22 cellular contexts compared by ENCODE assay signal in genomic region chr1:31040038-31040437, GRCh38. TPM values are rescaled to one million over a fixed set of nuclear protein-coding genes. Genes with fewer than 3 reads are reported as not detected.
A peak's percentile ranks its signal among the peaks of the same experiment; 100 is the strongest.
DNase-seq lines count a peak whose midpoint lies in the region; ATAC-seq and TF ChIP-seq lines count a peak whose summit lies in the region.
"Had no signal": no experiment of that assay in that cellular context is flagged by ENCODE, and none has a peak within 500 bp of the region (broad histone marks: within the 10 kb centered on the region; RNA-seq: fewer than 3 reads in every experiment).

No MANE protein-coding gene starts in this region.

- intact Hi-C loops in adrenal gland (cut with DNase I) = no loop called here

- peaks cover 16% of the 10 kb centered on the region for H3K36me3 Mint-ChIP-seq in activated naive CD8-positive, alpha-beta T cell
- H3K36me3 Mint-ChIP-seq in activated naive CD8-positive, alpha-beta T cell treated with anti-CD3 and anti-CD28 coated beads, Interleukin-2, amount 50 U/mL, for 24 hours (ENCODE audit: low read depth) = peaks cover 56% of the 10 kb centered on the region
- peaks cover 50% of the 10 kb centered on the region for H3K36me3 Mint-ChIP-seq in effector memory CD8-positive, alpha-beta T cell (ENCODE audit: insufficient read depth)

- H3K36me3 ChIP-seq in smooth muscle cell (ENCODE audit: low read depth) = no peaks in the 10 kb centered on the region
- H3K36me3 ChIP-seq in adrenal gland (replicated peaks in 1 of 2) = no peaks in the 10 kb centered on the region

- no peak overlapping the region for H3K9ac ChIP-seq in smooth muscle cell (ENCODE audit: low read depth)

- no peak for ATAC-seq in activated naive CD8-positive, alpha-beta T cell treated with anti-CD3 and anti-CD28 coated beads, Interleukin-2, amount 50 U/mL, for 24 hours
- no peak for ATAC-seq in effector memory CD8-positive, alpha-beta T cell (replicated peaks)
- no peak for ATAC-seq in HG03135 (IDR thresholded peaks at IDR 0.05; ENCODE audit: unreplicated experiment)
- ATAC-seq: heart right ventricle, left ventricle myocardium superior had no signal

- H3K27me3 ChIP-seq in smooth muscle cell (ENCODE audit: low read depth) (no peaks in the 10 kb centered on the region), adrenal gland (no peaks in the 10 kb centered on the region)
- H3K27me3 ChIP-seq: heart right ventricle, upper lobe of left lung had no signal

- TF ChIP-seq CTCF in smooth muscle cell (IDR thresholded peaks at IDR 0.05; ENCODE audit: borderline replicate concordance, insufficient read depth, poor library complexity, severe bottlenecking) = no peak
- no peak for TF ChIP-seq CTCF in adrenal gland (IDR thresholded peaks at IDR 0.05)

- no peak overlapping the region for H3K4me3 ChIP-seq in smooth muscle cell
- no peak overlapping the region for H3K4me3 ChIP-seq in adrenal gland
- H3K4me3 ChIP-seq: heart right ventricle, SK-N-MC, upper lobe of left lung had no signal

- DNase-seq in activated naive CD8-positive, alpha-beta T cell treated with anti-CD3 and anti-CD28 coated beads, Interleukin-2, amount 50 U/mL, for 24 hours = no peak
- DNase-seq in NCI-H146 treated with DMSO at 0.1 percent for 48 hours (lab: John Stamatoyannopoulos, UW; ENCODE audit: unreplicated experiment) (peak; percentile 62), smooth muscle cell (lab: John Stamatoyannopoulos, UW; ENCODE audit: unreplicated experiment) (no peak), adrenal gland (no peak), cerebellum (ENCODE audit: low spot score) (no peak)
- DNase-seq in effector memory CD8-positive, alpha-beta T cell = no peak
- DNase-seq: activated B cell treated with CpG ODN at 0.5 μM for 24 hours; activated naive CD8-positive, alpha-beta T cell treated with anti-CD3 and anti-CD28 coated beads for 36 hours; CD8-positive, alpha-beta memory T cell; EL; endodermal cell; heart right ventricle; left ventricle myocardium superior; NCI-H1092 treated with DMSO at 0.1 percent for 48 hours; NCI-H2171 treated with DMSO at 0.1 percent for 48 hours; small intestine; stimulated activated CD4-positive, alpha-beta T cell treated with anti-CD3 and anti-CD28 coated beads, Interleukin-2, amount 100 ng/mL, for 48 hours; upper lobe of left lung had no signal

- H3K4me3 Mint-ChIP-seq in activated naive CD8-positive, alpha-beta T cell = peak overlapping the region; percentile 4
- no peak overlapping the region for H3K4me3 Mint-ChIP-seq in activated naive CD8-positive, alpha-beta T cell treated with anti-CD3 and anti-CD28 coated beads, Interleukin-2, amount 50 U/mL, for 24 hours
- no peak overlapping the region for H3K4me3 Mint-ChIP-seq in effector memory CD8-positive, alpha-beta T cell
- H3K4me3 Mint-ChIP-seq: activated B cell treated with CpG ODN at 0.5 μM for 24 hours; activated naive CD8-positive, alpha-beta T cell treated with anti-CD3 and anti-CD28 coated beads for 36 hours; CD8-positive, alpha-beta memory T cell; endodermal cell; stimulated activated naive CD8-positive, alpha-beta T cell treated with anti-CD3 and anti-CD28 coated beads, Interleukin-15, Interleukin-2, amounts not matched to agents 100 ng/mL and 50 ng/mL, for 24 hours had no signal

- TF ChIP-seq POLR2A in adrenal gland (IDR thresholded peaks at IDR 0.05) = no peak

- H3K27me3 Mint-ChIP-seq in activated naive CD8-positive, alpha-beta T cell = no peaks in the 10 kb centered on the region
- H3K27me3 Mint-ChIP-seq in activated naive CD8-positive, alpha-beta T cell treated with anti-CD3 and anti-CD28 coated beads, Interleukin-2, amount 50 U/mL, for 24 hours = no peaks in the 10 kb centered on the region
- no peaks in the 10 kb centered on the region for H3K27me3 Mint-ChIP-seq in effector memory CD8-positive, alpha-beta T cell
- H3K27me3 Mint-ChIP-seq: activated B cell treated with CpG ODN at 0.5 μM for 24 hours; activated naive CD8-positive, alpha-beta T cell treated with anti-CD3 and anti-CD28 coated beads for 36 hours; CD8-positive, alpha-beta memory T cell; stimulated activated naive CD8-positive, alpha-beta T cell treated with anti-CD3 and anti-CD28 coated beads, Interleukin-15, Interleukin-2, amounts not matched to agents 100 ng/mL and 50 ng/mL, for 24 hours had no signal

- no peaks in the 10 kb centered on the region for H3K9me3 Mint-ChIP-seq in activated naive CD8-positive, alpha-beta T cell (ENCODE audit: low read depth)
- H3K9me3 Mint-ChIP-seq in activated naive CD8-positive, alpha-beta T cell treated with anti-CD3 and anti-CD28 coated beads, Interleukin-2, amount 50 U/mL, for 24 hours = no peaks in the 10 kb centered on the region
- no peaks in the 10 kb centered on the region for H3K9me3 Mint-ChIP-seq in effector memory CD8-positive, alpha-beta T cell
- H3K9me3 Mint-ChIP-seq: activated B cell treated with CpG ODN at 0.5 μM for 24 hours; CD8-positive, alpha-beta memory T cell; endodermal cell; stimulated activated naive CD8-positive, alpha-beta T cell treated with anti-CD3 and anti-CD28 coated beads, Interleukin-15, Interleukin-2, amounts not matched to agents 100 ng/mL and 50 ng/mL, for 24 hours had no signal

- no peaks in the 10 kb centered on the region for H3K9me3 ChIP-seq in smooth muscle cell (replicated peaks; ENCODE audit: low read depth)
- H3K9me3 ChIP-seq in adrenal gland (replicated peaks in 1 of 3) = no peaks in the 10 kb centered on the region
- H3K9me3 ChIP-seq: heart right ventricle, upper lobe of left lung had no signal

- peaks cover 61% of the 10 kb centered on the region for H3K4me1 Mint-ChIP-seq in activated naive CD8-positive, alpha-beta T cell (ENCODE audit: low read depth)
- H3K4me1 Mint-ChIP-seq in activated naive CD8-positive, alpha-beta T cell treated with anti-CD3 and anti-CD28 coated beads, Interleukin-2, amount 50 U/mL, for 24 hours = peaks cover 57% of the 10 kb centered on the region
- H3K4me1 Mint-ChIP-seq in effector memory CD8-positive, alpha-beta T cell (ENCODE audit: low read depth in 2 of 2) = peaks cover 46 to 66% of the 10 kb centered on the region in 2 donors

- H3K79me2 ChIP-seq in smooth muscle cell (ENCODE audit: low read depth) = peaks cover 97% of the 10 kb centered on the region

- H3K27ac ChIP-seq in smooth muscle cell (ENCODE audit: low read depth) (peak overlapping the region; percentile 36), adrenal gland (no peak overlapping the region)
- H3K27ac ChIP-seq: heart right ventricle, SK-N-MC, upper lobe of left lung had no signal

- 91% methylated on average over 3 of the region's 3 CpGs for WGBS in smooth muscle cell (ENCODE audit: low lambda C conversion rate)
- WGBS in adrenal gland, 4 donors = 57 to 71% (median 63%) methylated on average over 3 of the region's 3 CpGs

- H3K4me2 ChIP-seq in smooth muscle cell = no peak overlapping the region

- H2AFZ ChIP-seq in smooth muscle cell (ENCODE audit: low read depth) = no peak overlapping the region

- no peak overlapping the region for H3K27ac Mint-ChIP-seq in activated naive CD8-positive, alpha-beta T cell
- no peak overlapping the region for H3K27ac Mint-ChIP-seq in activated naive CD8-positive, alpha-beta T cell treated with anti-CD3 and anti-CD28 coated beads, Interleukin-2, amount 50 U/mL, for 24 hours
- peak overlapping the region; percentile 19 to 20 for H3K27ac Mint-ChIP-seq in effector memory CD8-positive, alpha-beta T cell
- H3K27ac Mint-ChIP-seq: activated B cell treated with CpG ODN at 0.5 μM for 24 hours; activated naive CD8-positive, alpha-beta T cell treated with anti-CD3 and anti-CD28 coated beads for 36 hours; endodermal cell; stimulated activated naive CD8-positive, alpha-beta T cell treated with anti-CD3 and anti-CD28 coated beads, Interleukin-15, Interleukin-2, amounts not matched to agents 100 ng/mL and 50 ng/mL, for 24 hours had no signal

- H3K4me1 ChIP-seq in smooth muscle cell (ENCODE audit: low read depth) = peaks cover 5% of the 10 kb centered on the region
- H3K4me1 ChIP-seq in adrenal gland (replicated peaks in 1 of 2) = peaks cover 13 to 51% of the 10 kb centered on the region in 2 donors

- H4K20me1 ChIP-seq in smooth muscle cell (ENCODE audit: low read depth) = peaks cover 100% of the 10 kb centered on the region

- H3F3A ChIP-seq in smooth muscle cell (ENCODE audit: low read depth) = no peaks in the 10 kb centered on the region

RNA-seq across cellular contexts. Expression of gene PUM1, which starts 25.5 kb away (rescaled TPM):
- total RNA-seq in smooth muscle cell = 78.2 and 79.6 TPM in 2 replicates
- 49.0 and 54.0 TPM in 2 replicates for polyA plus RNA-seq in smooth muscle cell
- 100 to 1,000 TPM in 5 of 8 donors, 10 to 100 TPM in 3; 72.0 to 167 (median 105) TPM for total RNA-seq in adrenal gland
- polyA plus RNA-seq in adrenal gland = 10 to 100 TPM; 22.6 to 57.8 (median 35.0) TPM
- total RNA-seq in cerebellum = 125 TPM

Comparison
In these comparisons a context has a peak if more than half of its experiments do, and no peak if none do; other contexts are left out.
1. H3K27ac Mint-ChIP-seq: peak in effector memory CD8-positive, alpha-beta T cell (2 of 2); none in activated naive CD8-positive, alpha-beta T cell (single experiment) and activated naive CD8-positive, alpha-beta T cell treated with anti-CD3 and anti-CD28 coated beads, Interleukin-2, amount 50 U/mL, for 24 hours (single experiment).